Comparison of ENCODE assay signal across 10 cellular contexts in genomic region chrX:14028473-14028872, GRCh38. TPM values are rescaled to one million over a fixed set of nuclear protein-coding genes. Genes with fewer than 3 reads are reported as not detected.
DNase-seq lines count a peak whose midpoint lies in the region; ATAC-seq, FAIRE-seq and TF ChIP-seq lines count a peak whose summit lies in the region.
"Had no signal": no experiment of that assay in that cellular context is flagged by ENCODE, and none has a peak within 500 bp of the region (broad histone marks: within the 10 kb centered on the region; RNA-seq: fewer than 3 reads in every experiment).

No MANE protein-coding gene starts in this region.

- peaks cover 0 to 8% (median 0%) of the 10 kb centered on the region in 11 experiments; a peak in 6 of 22 replicates for H3K9me3 ChIP-seq in BLaER1 treated with 17β-estradiol and CSF1 and Interleukin-3, amounts not matched to agents 10 nM and 100 nM (replicated peaks in 1 of 11)
- no peaks in the 10 kb centered on the region; the same call in 2 of the 3 replicates for H3K9me3 ChIP-seq in GM12878 (replicated peaks; ENCODE audit: control insufficient read depth, insufficient read depth, low read length)

- no peak for FAIRE-seq in GM12878 (lab: Jason Lieb, UNC)

- TF ChIP-seq EP300 in GM12878 (IDR thresholded peaks at IDR 0.05; ENCODE audit: borderline replicate concordance in 1 of 2, control insufficient read depth in 1 of 2, low read depth in 2 of 2, low read length in 2 of 2): no peak

- peaks cover 15% of the 10 kb centered on the region for H3K79me2 ChIP-seq in GM12878 (ENCODE audit: control insufficient read depth, insufficient read depth, low read length)

- H3K4me2 ChIP-seq in BLaER1 treated with 17β-estradiol and CSF1 and Interleukin-3, amounts not matched to agents 10 nM and 100 nM: peak overlapping the region; percentile 62 to 83 (median 70); a peak in 20 of 22 replicates
- peak overlapping the region; percentile 87 for H3K4me2 ChIP-seq in GM12878 (ENCODE audit: control insufficient read depth, insufficient read depth)

- H3K4me1 ChIP-seq in BLaER1 treated with 17β-estradiol and CSF1 and Interleukin-3, amounts not matched to agents 10 nM and 100 nM: peaks cover 22 to 33% (median 30%) of the 10 kb centered on the region in 10 experiments
- peaks cover 6% of the 10 kb centered on the region for H3K4me1 ChIP-seq in GM12878 (ENCODE audit: control insufficient read depth, insufficient read depth, low read length)

- RAD21 ChIA-PET in GM12878 (lab: Charles Lee; ENCODE audit: unreplicated experiment): interaction anchor here (0.8 to 5.2 kb wide), 16 partner anchors 13 to 518 kb away, joined by 3 to 28 read pairs (median 5); partner anchors contain the start of genes OFD1 and TRAPPC2

- intact Hi-C loops in GM12878 (cut with micrococcal nuclease; ENCODE audit: unreplicated experiment): loop anchor here (2.0 to 5.0 kb wide), 2 partner anchors 176 to 376 kb away; partner anchors contain the start of gene TCEANC

- H3K9ac ChIP-seq in BLaER1 treated with 17β-estradiol and CSF1 and Interleukin-3, amounts not matched to agents 10 nM and 100 nM: peak overlapping the region in 9 of 11 experiments; percentile 77 to 85 (median 82); a peak in 14 of 22 replicates
- H3K9ac ChIP-seq in GM12878 (ENCODE audit: control insufficient read depth, insufficient read depth, low read length): peak overlapping the region; percentile 83

- DNase-seq in GM12878 (ENCODE audit: low read depth, low spot score) (peak; percentile 24), naive B cell (no peak), NCI-H1436 (lab: John Stamatoyannopoulos, UW) (no peak), HUDEP-2 (lab: John Stamatoyannopoulos, UW; ENCODE audit: unreplicated experiment in 76 of 76) (no peak), amygdala (lab: John Stamatoyannopoulos, UW) (no peak)
- DNase-seq: activated effector memory CD4-positive, alpha-beta T cell treated with Interleukin-2 at 50 U/mL for 16 hours; retina had no signal

- peaks cover 92 to 100% (median 97%) of the 10 kb centered on the region in 11 experiments for H3K27me3 ChIP-seq in BLaER1 treated with 17β-estradiol and CSF1 and Interleukin-3, amounts not matched to agents 10 nM and 100 nM
- H3K27me3 ChIP-seq in GM12878 (replicated peaks in 1 of 2; ENCODE audit: control insufficient read depth in 2 of 2, insufficient read depth in 2 of 2, low read length in 1 of 2): no peaks in the 10 kb centered on the region

- CTCF ChIA-PET in GM12878 (lab: Yijun Ruan, JAX): interaction anchor here (0.8 to 2.6 kb wide), 15 partner anchors 12 to 521 kb away, joined by 3 to 13 read pairs (median 4); no protein-coding TSS in a partner anchor

- peaks cover 0 to 9% (median 0%) of the 10 kb centered on the region in 11 experiments; a peak in 7 of 22 replicates for H4K20me1 ChIP-seq in BLaER1 treated with 17β-estradiol and CSF1 and Interleukin-3, amounts not matched to agents 10 nM and 100 nM
- H4K20me1 ChIP-seq in GM12878 (ENCODE audit: control insufficient read depth, insufficient read depth): no peaks in the 10 kb centered on the region

- POLR2A ChIA-PET in GM12878 (lab: Charles Lee): interaction anchor here (1.1 to 2.3 kb wide), 6 partner anchors 131 to 366 kb away, joined by 3 to 7 read pairs (median 4); partner anchors contain the start of genes OFD1 and TRAPPC2

- peaks cover 8 to 27% (median 9%) of the 10 kb centered on the region in 3 donors for H3K4me1 Mint-ChIP-seq in naive B cell

- TF ChIP-seq CTCF in GM12878 (IDR thresholded peaks at IDR 0.05 in 2 of 3, conservative IDR thresholded peaks at IDR 0.05 in 1 of 3; ENCODE audit: control insufficient read depth in 2 of 3, extremely low read depth in 1 of 3, insufficient read depth in 1 of 3, low read depth in 3 of 3, low read length in 3 of 3): no peak

- 0% methylated on average over 3 of the region's 3 CpGs for WGBS in GM12878 (ENCODE audit: insufficient coverage, insufficient replicate concordance, low lambda C conversion rate, missing lambda C conversion rate)

- no peaks in the 10 kb centered on the region for H3K36me3 Mint-ChIP-seq in naive B cell

- H3K9me3 Mint-ChIP-seq in naive B cell: no peaks in the 10 kb centered on the region

- peaks cover 0 to 3% (median 0%) of the 10 kb centered on the region in 3 donors for H3K27me3 Mint-ChIP-seq in naive B cell

- peak overlapping the region; percentile 58 to 74 (median 66); a peak in 15 of 20 replicates for H3K4me3 ChIP-seq in BLaER1 treated with 17β-estradiol and CSF1 and Interleukin-3, amounts not matched to agents 10 nM and 100 nM
- peak overlapping the region; percentile 81 for H3K4me3 ChIP-seq in GM12878

- H3K27ac Mint-ChIP-seq in naive B cell: peak overlapping the region in 4 of 6 donors; percentile 66 to 98 (median 86)

- peak overlapping the region in 6 of 8 donors; percentile 53 to 97 (median 92) for H3K4me3 Mint-ChIP-seq in naive B cell

- no peak overlapping the region; the same call in 1 of the 2 replicates for H2AFZ ChIP-seq in GM12878 (ENCODE audit: control insufficient read depth, low read depth, low read length)

- no peaks in the 10 kb centered on the region for H3K36me3 ChIP-seq in BLaER1 treated with 17β-estradiol and CSF1 and Interleukin-3, amounts not matched to agents 10 nM and 100 nM
- H3K36me3 ChIP-seq in GM12878 (ENCODE audit: control insufficient read depth in 2 of 2, insufficient read depth in 2 of 2, low read length in 1 of 2): no peaks in the 10 kb centered on the region

- peak overlapping the region in 5 of 11 experiments; percentile 76 to 90 (median 84); a peak in 8 of 22 replicates for H3K27ac ChIP-seq in BLaER1 treated with 17β-estradiol and CSF1 and Interleukin-3, amounts not matched to agents 10 nM and 100 nM
- peak overlapping the region; percentile 77 for H3K27ac ChIP-seq in GM12878 (ENCODE audit: control insufficient read depth, insufficient read depth)

- ATAC-seq in HG03354 (IDR thresholded peaks at IDR 0.05; ENCODE audit: poor library complexity, severe bottlenecking, unreplicated experiment) (peak; percentile 15), GM12878 (peak; percentile 48), naive B cell (ENCODE audit: low read depth in 2 of 2) (no peak), GM18511 (IDR thresholded peaks at IDR 0.05; ENCODE audit: unreplicated experiment) (no peak)

- in situ Hi-C loops in GM12878 (cut with MboI): loop anchor here (5.0 to 10.0 kb wide), 3 partner anchors 124 to 1074 kb away; no protein-coding TSS in a partner anchor

- TSS peak; percentile 67 for BruUV-seq in GM12878 (replicated peaks; lab: Mats Ljungman, UMichigan)

- no peak for TF ChIP-seq POLR2A in GM12878 (IDR thresholded peaks at IDR 0.05; ENCODE audit: low read depth, low read length)

- TF ChIP-seq RAD21 in GM12878 (IDR thresholded peaks at IDR 0.05; ENCODE audit: insufficient read depth, low read depth, low read length): no peak

- SMC1A ChIA-PET in GM12878 (lab: Charles Lee; ENCODE audit: uncharacterized antibody, unreplicated experiment): interaction anchor here (0.6 to 2.8 kb wide), 18 partner anchors 10 to 1214 kb away, joined by 3 to 19 read pairs (median 3); partner anchors contain the start of gene RAB9A

TF ChIP-seq in GM12878, 131 proteins besides CTCF, POLR2A, EP300 and RAD21 (continues in another document):
- TF ChIP-seq POU2F2 (IDR thresholded peaks at IDR 0.05; ENCODE audit: borderline replicate concordance, low read depth, low read length) (no peak), TBL1XR1 (IDR thresholded peaks at IDR 0.05; ENCODE audit: low read depth, low read length) (no peak), ZNF687 (IDR thresholded peaks at IDR 0.05) (no peak), YBX1 (IDR thresholded peaks at IDR 0.05) (no peak)

RNA-seq across cellular contexts. Expression of gene GEMIN8, which starts 1.2 kb away (rescaled TPM):
- 30.3 and 32.2 TPM in 2 replicates for total RNA-seq in GM12878 (2013; cell fraction: nucleolus; rRNA removed)
- total RNA-seq in GM12878 (2014; rRNA removed): 22.3 and 23.2 TPM in 2 replicates
- total RNA-seq in GM12878 (2014; rRNA removed; fragmentation: Illumina TruSeq; extraction: Trizol): 19.0 and 19.9 TPM in 2 replicates
- 23.4 and 24.9 TPM in 2 replicates for total RNA-seq in GM12878 (2021)
- polyA plus RNA-seq in GM12878 (2011; ENCODE audit: low read depth): 17.1 TPM
- 69.9 and 87.0 TPM in 2 replicates for polyA plus RNA-seq in GM12878 (2011; rRNA removed)
- 86.0 and 90.5 TPM in 2 replicates for polyA plus RNA-seq in GM12878 (2011; cell fraction: cytosol; rRNA removed)
- 81.2 and 118 TPM in 2 replicates for polyA plus RNA-seq in GM12878 (2011; cell fraction: nucleus; rRNA removed)
- 17.2 and 27.8 TPM in 2 replicates for polyA plus RNA-seq in GM12878 (2012)
- polyA plus RNA-seq in GM12878 (2014; fragmentation: Illumina TruSeq; extraction: Trizol): 25.4 and 25.9 TPM in 2 replicates
- polyA plus RNA-seq in GM12878 (2014; fragmentation: Nextera tagmentation; extraction: Ambion mirVana): 10 to 100 TPM; 18.4 to 29.5 TPM
- 28.6 and 29.6 TPM in 2 replicates for polyA plus RNA-seq in GM12878 (2014; rRNA removed)
- 10 to 100 TPM; 29.9 to 34.2 TPM for polyA plus RNA-seq in GM12878 (2016; fragmentation: Nextera tagmentation; extraction: Ambion mirVana)
- 82.6 and 83.7 TPM in 2 replicates for polyA minus RNA-seq in GM12878 (2011; rRNA and poly(A)+ RNA removed)
- polyA minus RNA-seq in GM12878 (2011; cell fraction: cytosol; rRNA and poly(A)+ RNA removed): 14.8 and 16.3 TPM in 2 replicates
- 29.5 and 36.7 TPM in 2 replicates for polyA minus RNA-seq in GM12878 (2011; cell fraction: nucleus; rRNA and poly(A)+ RNA removed)
- 10 to 100 TPM; 13.0 to 24.7 (median 20.6) TPM for polyA plus RNA-seq in naive B cell (ENCODE audit: low read depth in 6 of 6)

Comparison
In these comparisons a context has a peak if more than half of its experiments do, and no peak if none do; other contexts are left out.
1. ATAC-seq: peak in HG03354 (single experiment) and GM12878 (single experiment); none in naive B cell (0 of 2) and GM18511 (single experiment).